8 cellular contexts compared by ENCODE assay signal in genomic region chr14:76720382-76720813, GRCh38. TPM values are rescaled to one million over a fixed set of nuclear protein-coding genes. Genes with fewer than 3 reads are reported as not detected.
DNase-seq lines count a peak whose midpoint lies in the region; ATAC-seq, FAIRE-seq and TF ChIP-seq lines count a peak whose summit lies in the region.
"Had no signal": no experiment of that assay in that cellular context is flagged by ENCODE, and none has a peak within 500 bp of the region (broad histone marks: within the 10 kb centered on the region; RNA-seq: fewer than 3 reads in every experiment).

No MANE protein-coding gene starts in this region.

- peaks cover 12% of the 10 kb centered on the region for H3K4me1 ChIP-seq in psoas muscle

- H3K9me3 ChIP-seq in psoas muscle: no peaks in the 10 kb centered on the region
- H3K9me3 ChIP-seq: tibial nerve had no signal

- no peaks in the 10 kb centered on the region for H3K27me3 ChIP-seq in psoas muscle (ENCODE audit: insufficient read depth in 3 of 3, low read length in 2 of 3)
- H3K27me3 ChIP-seq: tibial nerve had no signal

- peak; percentile 61 for ATAC-seq in HG02763 (IDR thresholded peaks at IDR 0.05; ENCODE audit: unreplicated experiment)
- ATAC-seq in psoas muscle: peak; percentile 59 to 83 (median 78)
- no peak for ATAC-seq in GM21423 (IDR thresholded peaks at IDR 0.05; ENCODE audit: unreplicated experiment)

- intact Hi-C loops in psoas muscle (cut with DNase I): no loop called here

- H3K4me3 ChIP-seq in foreskin fibroblast (ENCODE audit: low read depth in 1 of 2, low read length in 2 of 2): no peak overlapping the region
- H3K4me3 ChIP-seq in psoas muscle: no peak overlapping the region
- H3K4me3 ChIP-seq: tibial nerve had no signal

- DNase-seq in GM12892 (ENCODE audit: insufficient read length) (peak; percentile 40), NOMO-1 treated with DMSO at 0.1 percent for 48 hours (lab: John Stamatoyannopoulos, UW; ENCODE audit: unreplicated experiment) (peak; percentile 59), foreskin fibroblast (peak; percentile 50 to 77), psoas muscle (peak; percentile 83 to 92), NCI-H226 (no peak)

- WGBS in psoas muscle, 3 donors: 41 to 46% (median 42%) methylated on average over 3 of the region's 3 CpGs

- TF ChIP-seq POLR2A in GM12892 (IDR thresholded peaks at IDR 0.05; ENCODE audit: low read depth, low read length): no peak

- no peaks in the 10 kb centered on the region for H3K36me3 ChIP-seq in psoas muscle (ENCODE audit: insufficient read depth in 1 of 2, low read depth in 1 of 2)
- H3K36me3 ChIP-seq: tibial nerve had no signal

- FAIRE-seq in GM12892 (lab: Jason Lieb, UNC): peak; percentile 72

- TF ChIP-seq CTCF in foreskin fibroblast (IDR thresholded peaks at IDR 0.05; ENCODE audit: low read depth, low read length) (no peak), psoas muscle (IDR thresholded peaks at IDR 0.05) (no peak)

- H3K27ac ChIP-seq in psoas muscle: peak overlapping the region; percentile 36

RNA-seq across cellular contexts. Expression of gene VASH1, which starts 40.9 kb away (rescaled TPM):
- polyA plus RNA-seq in GM12892 (2012; ENCODE audit: missing spikeins): 2.5 TPM
- total RNA-seq in psoas muscle: 1 to 10 TPM; 3.9 to 8.2 (median 5.6) TPM
- polyA plus RNA-seq in psoas muscle: 1 to 10 TPM; 1.7 to 4.0 (median 2.9) TPM
